ENCODE assay signal across 13 cellular contexts in genomic region chr16:19006446-19007315, GRCh38. TPM values are rescaled to one million over a fixed set of nuclear protein-coding genes. Genes with fewer than 3 reads are reported as not detected.
"Had no signal": no experiment of that assay in that cellular context is flagged by ENCODE, and none has a peak within 500 bp of the region (broad histone marks: within the 10 kb centered on the region; RNA-seq: fewer than 3 reads in every experiment).

No MANE protein-coding gene starts in this region.

- H3K27me3 ChIP-seq: sigmoid colon, testis, vagina had no signal

- H3K27ac ChIP-seq: psoas muscle, sigmoid colon, testis, vagina had no signal

- DNase-seq: activated gamma-delta T cell; activated T-cell treated with anti-CD3 and anti-CD28 coated beads, Interleukin-2, amount 50 U/mL, for 1 hour; effector CD8-positive, alpha-beta T cell; natural killer cell; sigmoid colon; stimulated activated CD4-positive, alpha-beta T cell treated with anti-CD3 and anti-CD28 coated beads, Interleukin-4, amount 100 ng/mL, for 1 hour; stimulated activated CD8-positive, alpha-beta memory T cell treated with anti-CD3 and anti-CD28 coated beads, Interleukin-4, amount 100 ng/mL, for 48 hours; stimulated activated naive CD8-positive, alpha-beta T cell treated with anti-CD3 and anti-CD28 coated beads, Interleukin-15, Interleukin-2, amounts not matched to agents 100 U/mL and 50 U/mL, for 24 hours; testis had no signal

- H3K9me3 ChIP-seq: testis, vagina had no signal

- H3K4me1 ChIP-seq: psoas muscle, sigmoid colon, testis had no signal

- ATAC-seq: activated CD4-positive, CD25-positive, alpha-beta regulatory T cell treated with anti-CD3 and anti-CD28 coated beads, Interleukin-2, amount 50 U/mL, for 24 hours; natural killer cell; stimulated activated naive CD8-positive, alpha-beta T cell treated with anti-CD3 and anti-CD28 coated beads, Interleukin-15, Interleukin-2, amounts not matched to agents 100 U/mL and 50 U/mL, for 24 hours had no signal

- H3K4me3 ChIP-seq: mucosa of descending colon, psoas muscle, sigmoid colon, testis, vagina had no signal

RNA-seq across cellular contexts. Expression of gene TMC7, which starts 22.9 kb away (rescaled TPM):
- total RNA-seq: natural killer cell had no signal
